ENCODE assay signal across 20 cellular contexts in the genomic region with DNA sequence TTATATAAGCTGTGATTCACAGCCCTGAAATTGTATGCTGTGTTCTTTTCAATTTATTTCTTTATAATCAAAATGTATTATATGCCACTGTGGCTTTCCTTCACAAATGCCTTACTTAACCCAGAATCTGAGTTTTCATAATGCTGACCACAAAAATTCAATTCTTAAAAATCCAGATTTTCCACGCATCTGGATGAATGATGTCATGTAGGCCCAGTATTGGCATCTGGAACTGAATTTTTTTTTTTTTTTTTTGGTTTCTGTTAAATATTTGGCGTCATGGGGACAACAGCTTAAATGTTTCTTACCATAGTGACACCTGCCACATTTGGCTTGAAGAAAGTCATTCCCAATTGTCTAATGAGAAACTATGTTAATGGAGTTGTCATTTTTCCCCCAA.
DNase-seq lines count a peak whose midpoint lies in the region; ATAC-seq and TF ChIP-seq lines count a peak whose summit lies in the region.
"Had no signal": no experiment of that assay in that cellular context is flagged by ENCODE, and none has a peak within 500 bp of the region (broad histone marks: within the 10 kb centered on the region; RNA-seq: fewer than 3 reads in every experiment).

No MANE protein-coding gene starts in this region.

- H3K36me3 ChIP-seq in KMS-11 (ENCODE audit: insufficient read depth): no peaks in the 10 kb centered on the region
- H3K36me3 ChIP-seq in BE2C: no peaks in the 10 kb centered on the region
- H3K36me3 ChIP-seq: BLaER1 treated with 17β-estradiol and CSF1 and Interleukin-3, amounts not matched to agents 10 nM and 100 nM; Peyer's patch had no signal

- DNase-seq in NCI-H2171 treated with DMSO at 0.1 percent for 48 hours (lab: John Stamatoyannopoulos, UW) (peak; percentile 15), NCI-H2171 (lab: John Stamatoyannopoulos, UW) (no peak), fibroblast of gingiva (ENCODE audit: low read depth) (peak; percentile 66), AML-193 (lab: John Stamatoyannopoulos, UW) (no peak), BE2C (no peak)
- DNase-seq: CD8-positive, alpha-beta memory T cell; DMS53; H9; IMR-90; Kasumi-1; MM.1S; NCI-H1092 treated with DMSO at 0.1 percent for 48 hours; NCI-H146; NCI-H2029 treated with DMSO at 0.1 percent for 48 hours; Peyer's patch had no signal

- H2AFZ ChIP-seq in KMS-11 (ENCODE audit: low read depth): 0 out of 2 replicates have a peak overlapping the region, but pooled peaks have one; percentile 20

- no peaks in the 10 kb centered on the region for H4K20me1 ChIP-seq in KMS-11 (ENCODE audit: insufficient read depth)
- H4K20me1 ChIP-seq: BLaER1 treated with 17β-estradiol and CSF1 and Interleukin-3, amounts not matched to agents 10 nM and 100 nM had no signal

- H3K9me3 ChIP-seq in BE2C: no peaks in the 10 kb centered on the region
- H3K9me3 ChIP-seq: BLaER1 treated with 17β-estradiol and CSF1 and Interleukin-3, amounts not matched to agents 10 nM and 100 nM; Peyer's patch had no signal

- H3K4me1 ChIP-seq in KMS-11 (ENCODE audit: low read depth, poor library complexity, severe bottlenecking) (peaks cover 63% of the 10 kb centered on the region), BE2C (no peaks in the 10 kb centered on the region)
- H3K4me1 ChIP-seq: Peyer's patch had no signal

- H3K4me3 ChIP-seq in KMS-11 (IDR thresholded peaks at IDR 0.05; ENCODE audit: insufficient read depth, low read depth, low read length) (no peak overlapping the region), BE2C (ENCODE audit: low read depth, low read length) (no peak overlapping the region)
- H3K4me3 ChIP-seq: BLaER1 treated with 17β-estradiol and CSF1 and Interleukin-3, amounts not matched to agents 10 nM and 100 nM; Peyer's patch had no signal

- H3K27me3 ChIP-seq in KMS-11 (ENCODE audit: insufficient read depth, low read depth) (no peaks in the 10 kb centered on the region), BE2C (no peaks in the 10 kb centered on the region)
- H3K27me3 ChIP-seq: BLaER1 treated with 17β-estradiol and CSF1 and Interleukin-3, amounts not matched to agents 10 nM and 100 nM; Peyer's patch had no signal

- TF ChIP-seq CTCF in KMS-11 (conservative IDR thresholded peaks at IDR 0.05; ENCODE audit: low read depth, low read length) (no peak), BE2C (IDR thresholded peaks at IDR 0.05; ENCODE audit: low read depth, low read length) (no peak)

- peak overlapping the region; percentile 76 for H3K27ac ChIP-seq in KMS-11
- H3K27ac ChIP-seq: 22Rv1; BLaER1 treated with 17β-estradiol and CSF1 and Interleukin-3, amounts not matched to agents 10 nM and 100 nM; Peyer's patch had no signal

- ATAC-seq in GM18861 (IDR thresholded peaks at IDR 0.05; ENCODE audit: unreplicated experiment) (no peak), HG03457 (IDR thresholded peaks at IDR 0.05; ENCODE audit: unreplicated experiment) (no peak)

- peak overlapping the region; percentile 87 for H3K4me2 ChIP-seq in KMS-11
- H3K4me2 ChIP-seq: BLaER1 treated with 17β-estradiol and CSF1 and Interleukin-3, amounts not matched to agents 10 nM and 100 nM had no signal

- peak overlapping the region; percentile 29; the same call in 1 of the 2 replicates for H3K9ac ChIP-seq in KMS-11
- H3K9ac ChIP-seq: BLaER1 treated with 17β-estradiol and CSF1 and Interleukin-3, amounts not matched to agents 10 nM and 100 nM had no signal

- H3K79me2 ChIP-seq in KMS-11 (ENCODE audit: insufficient read depth, low read depth): no peaks in the 10 kb centered on the region

Comparison
In these comparisons a context has a peak if more than half of its experiments do, and no peak if none do; other contexts are left out.
1. DNase-seq: peak in NCI-H2171 treated with DMSO at 0.1 percent for 48 hours (single experiment) and fibroblast of gingiva (single experiment); none in NCI-H2171 (single experiment), AML-193 (0 of 2) and BE2C (single experiment).